ENCODE assay signal across 25 cellular contexts in the genomic region with DNA sequence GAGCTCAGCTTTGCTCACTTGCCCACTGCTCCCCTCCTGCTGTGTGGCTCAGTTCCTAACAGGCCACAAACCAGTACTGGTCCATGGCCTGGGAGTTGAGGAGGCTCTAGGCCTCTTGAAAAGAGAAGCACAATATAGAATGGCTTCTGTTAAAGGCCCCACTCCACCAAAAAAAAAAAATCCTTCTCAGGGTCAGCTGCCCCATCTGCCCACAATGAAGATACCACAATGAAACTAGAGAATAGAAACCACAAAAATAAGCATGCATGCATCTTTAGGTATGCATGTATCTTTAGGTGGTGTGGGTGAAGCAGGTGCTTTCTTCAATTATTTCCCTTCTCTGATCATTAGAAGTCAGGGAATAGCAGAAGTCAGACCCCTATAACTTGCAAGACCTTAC.
"Had no signal": no experiment of that assay in that cellular context is flagged by ENCODE, and none has a peak within 500 bp of the region (broad histone marks: within the 10 kb centered on the region; RNA-seq: fewer than 3 reads in every experiment).

No MANE protein-coding gene starts in this region.

- H3K36me3 ChIP-seq: MG63, SJSA1 had no signal

- H3K27ac ChIP-seq: SJSA1, SK-N-MC had no signal

- H3K4me3 ChIP-seq: MG63, SJSA1, SK-N-MC had no signal

- DNase-seq: IMR-90; Karpas-422; KG1; MG63; NCI-H1092 treated with DMSO at 0.1 percent for 48 hours; NCI-H1436; NCI-H187; NCI-H2029; NCI-H2081 treated with DMSO at 0.1 percent for 48 hours; NCI-H2171; NCI-H226; NCI-H446; NCI-H510A; NCI-H524 treated with DMSO at 0.1 percent for 48 hours; NCI-H69; NCI-H774; NK-92 treated with Interleukin-12 subunit alpha and Interleukin-12 subunit beta, amount 100 ng/mL, for 24 hours; OCI-M1; Right ventricle myocardium superior; RPMI8226; SIG-M5; T-helper 2 cell had no signal

- H3K4me1 ChIP-seq: SJSA1 had no signal

- H3K9me3 ChIP-seq: MG63 had no signal

- H3K27me3 ChIP-seq: MG63, SJSA1 had no signal

- ATAC-seq: HepG2 had no signal
